ENCODE assay signal across 20 cellular contexts in genomic region chr5:77337716-77338115, GRCh38.
DNase-seq lines count a peak whose midpoint lies in the region; ATAC-seq, FAIRE-seq and TF ChIP-seq lines count a peak whose summit lies in the region.
"Had no signal": no experiment of that assay in that cellular context is flagged by ENCODE, and none has a peak within 500 bp of the region (broad histone marks: within the 10 kb centered on the region; RNA-seq: fewer than 3 reads in every experiment).

No MANE protein-coding gene starts in this region.

- DNase-seq in NCI-H1417 (lab: John Stamatoyannopoulos, UW), result peak in 2 of 3 experiments; percentile 8 to 9
- no peak for DNase-seq in NCI-H1417 treated with DMSO at 0.1 percent for 48 hours (lab: John Stamatoyannopoulos, UW)
- DNase-seq in NCI-H1694 treated with DMSO at 0.1 percent for 48 hours (lab: John Stamatoyannopoulos, UW), result peak; percentile 18
- DNase-seq in H1 (ENCODE audit: low read depth in 1 of 2, low spot score in 2 of 2), result no peak
- no peak for DNase-seq in neuronal stem cell (ENCODE audit: low spot score)
- DNase-seq in MV-4-11 (lab: John Stamatoyannopoulos, UW), result no peak
- no peak for DNase-seq in Right ventricle myocardium superior
- DNase-seq: 8988T; activated CD4-positive, alpha-beta T cell treated with anti-CD3 and anti-CD28 coated beads, Interleukin-2, amount 50 U/mL, for 4 hours; activated CD8-positive, alpha-beta memory T cell treated with anti-CD3 and anti-CD28 coated beads, Interleukin-2, amount 50 U/mL, for 4 hours; activated naive CD8-positive, alpha-beta T cell treated with anti-CD3 and anti-CD28 coated beads, Interleukin-2, amount 50 U/mL, for 24 hours; EL; GOT3; islet precursor cell; NCI-H446 treated with DMSO at 0.1 percent for 48 hours; stimulated activated naive B cell treated with anti-CD40 and anti-IgM and Interleukin-4, amounts not matched to agents 10 μg/mL and 1 μg/mL and 100 μg/mL, for 72 hours; T-helper 9 cell had no signal

- CTCF ChIA-PET in H1 (lab: Charles Lee; ENCODE audit: partially characterized antibody), result interaction anchor here (1.3 to 1.5 kb wide), 3 partner anchors 13 to 209 kb away, joined by 3 to 5 read pairs (median 4); no protein-coding TSS in a partner anchor

- H3K56ac ChIP-seq in H1 (replicated peaks; ENCODE audit: insufficient read length, low read depth, low read length), result no peak overlapping the region

- H3K18ac ChIP-seq in H1 (ENCODE audit: extremely low read depth, low read length), result no peak overlapping the region
- no peak overlapping the region for H3K18ac ChIP-seq in neuronal stem cell (ENCODE audit: low read length)

- H2AFZ ChIP-seq in H1 (ENCODE audit: low read length), result no peak overlapping the region
- peak overlapping the region; percentile 15 for H2AFZ ChIP-seq in neuronal stem cell (ENCODE audit: low read length)

- no peaks in the 10 kb centered on the region for H4K20me1 ChIP-seq in H1 (replicated peaks in 1 of 2; ENCODE audit: control insufficient read depth in 1 of 2, insufficient read depth in 2 of 2, low read length in 2 of 2)

- no peak for TF ChIP-seq EP300 in H1 (IDR thresholded peaks at IDR 0.05; ENCODE audit: borderline replicate concordance in 1 of 2, low read depth in 2 of 2, low read length in 2 of 2)

- H3K9me3 ChIP-seq in H1 (ENCODE audit: insufficient read depth in 2 of 2, low read depth in 1 of 2, low read length in 1 of 2), result no peaks in the 10 kb centered on the region
- H3K9me3 ChIP-seq in neuronal stem cell (replicated peaks in 1 of 2; ENCODE audit: control insufficient read depth in 2 of 2, insufficient read depth in 1 of 2, low read depth in 1 of 2, low read length in 2 of 2), result no peaks in the 10 kb centered on the region
- H3K9me3 ChIP-seq: thoracic aorta had no signal

- H3K4me3 ChIP-seq in H1 (ENCODE audit: extremely low read depth in 1 of 4, insufficient read depth in 2 of 4, low read depth in 3 of 4, low read length in 4 of 4) (no peak overlapping the region), neuronal stem cell (ENCODE audit: low read length in 2 of 2) (no peak overlapping the region)
- H3K4me3 ChIP-seq: thoracic aorta had no signal

- POLR2A ChIA-PET in H1 (lab: Charles Lee; ENCODE audit: partially characterized antibody), result no interaction called here

- intact Hi-C loops in Right ventricle myocardium superior (cut with DNase I), result no loop called here

- no peak overlapping the region for H2BK120ac ChIP-seq in H1 (replicated peaks; ENCODE audit: low read depth, low read length)
- no peak overlapping the region for H2BK120ac ChIP-seq in neuronal stem cell (ENCODE audit: low read depth, low read length)

- H2AK5ac ChIP-seq in H1 (ENCODE audit: low read depth, low read length) (no peak overlapping the region), neuronal stem cell (ENCODE audit: low read depth, low read length) (no peak overlapping the region)

- H3K23ac ChIP-seq in H1 (ENCODE audit: insufficient read length) (no peak overlapping the region), neuronal stem cell (ENCODE audit: low read depth, low read length, poor library complexity) (no peak overlapping the region)

- H3K4me2 ChIP-seq in H1 (ENCODE audit: insufficient read depth in 1 of 2, low read depth in 2 of 2, low read length in 2 of 2) (peak overlapping the region in 1 of 2 experiments; percentile 20; a peak in 1 of 4 replicates), neuronal stem cell (ENCODE audit: insufficient read depth, low read length, poor library complexity, severe bottlenecking) (no peak overlapping the region)

- H2BK5ac ChIP-seq in H1 (ENCODE audit: low read depth, low read length), result no peak overlapping the region
- no peak overlapping the region for H2BK5ac ChIP-seq in neuronal stem cell (ENCODE audit: low read length)

- H3K4ac ChIP-seq in H1 (replicated peaks; ENCODE audit: insufficient read length, low read depth, low read length) (no peak overlapping the region), neuronal stem cell (ENCODE audit: low read length) (no peak overlapping the region)

- H4K5ac ChIP-seq in H1 (ENCODE audit: insufficient read length, low read depth, low read length), result no peak overlapping the region

- TF ChIP-seq POLR2A in H1 (IDR thresholded peaks at IDR 0.05; ENCODE audit: control extremely low read depth in 1 of 2, low read depth in 2 of 2, low read length in 2 of 2), result no peak

- H3K14ac ChIP-seq in H1 (ENCODE audit: insufficient read length) (no peak overlapping the region), neuronal stem cell (ENCODE audit: low read length) (no peak overlapping the region)

- ATAC-seq in Right ventricle myocardium superior (ENCODE audit: poor library complexity), result no peak
- ATAC-seq in GM21360 (IDR thresholded peaks at IDR 0.05; ENCODE audit: unreplicated experiment), result no peak
- ATAC-seq: activated naive CD8-positive, alpha-beta T cell treated with anti-CD3 and anti-CD28 coated beads, Interleukin-2, amount 50 U/mL, for 24 hours; stimulated activated naive B cell treated with anti-CD40 and anti-IgM and Interleukin-4, amounts not matched to agents 10 μg/mL and 1 μg/mL and 100 μg/mL, for 72 hours had no signal

- TF ChIP-seq CTCF in H1 (IDR thresholded peaks at IDR 0.05; ENCODE audit: control extremely low read depth in 1 of 3, insufficient read depth in 1 of 3, low read depth in 1 of 3, low read length in 3 of 3), result no peak

- H2BK12ac ChIP-seq in H1 (ENCODE audit: low read depth, low read length) (no peak overlapping the region), neuronal stem cell (ENCODE audit: low read length) (no peak overlapping the region)

- H4K8ac ChIP-seq in H1 (ENCODE audit: extremely low read depth, insufficient read depth, low read length) (no peak overlapping the region), neuronal stem cell (ENCODE audit: low read depth, low read length) (no peak overlapping the region)

- no peak for FAIRE-seq in H1 (lab: Jason Lieb, UNC)

- no peaks in the 10 kb centered on the region for H3K36me3 ChIP-seq in H1 (ENCODE audit: control insufficient read depth in 2 of 4, insufficient read depth in 4 of 4, low read length in 3 of 4)
- H3K36me3 ChIP-seq in neuronal stem cell (replicated peaks in 1 of 2; ENCODE audit: control insufficient read depth in 2 of 2, insufficient read depth in 2 of 2, low read length in 2 of 2), result no peaks in the 10 kb centered on the region
- H3K36me3 ChIP-seq: thoracic aorta had no signal

- no peaks in the 10 kb centered on the region for H3K79me1 ChIP-seq in H1 (ENCODE audit: low read depth, low read length)
- no peaks in the 10 kb centered on the region for H3K79me1 ChIP-seq in neuronal stem cell (ENCODE audit: low read depth, low read length)

- H3K4me1 ChIP-seq in H1 (replicated peaks in 1 of 4; ENCODE audit: control insufficient read depth in 3 of 4, insufficient read depth in 4 of 4, low read length in 3 of 4) (peaks cover 0 to 9% (median 7%) of the 10 kb centered on the region in 4 experiments; a peak in 4 of 7 replicates), neuronal stem cell (ENCODE audit: control insufficient read depth in 2 of 2, insufficient read depth in 1 of 2, low read depth in 1 of 2, low read length in 2 of 2) (peaks cover 0 to 7% of the 10 kb centered on the region in 2 donors)

- WGBS in H1 (ENCODE audit: extremely low coverage in 1 of 2, insufficient coverage in 1 of 2, insufficient read length in 1 of 2, insufficient replicate concordance in 2 of 2, low coverage in 1 of 2, low lambda C conversion rate in 2 of 2, missing lambda C conversion rate in 1 of 2), 2 experiments, result 60% methylated on average over 3 of the region's 3 CpGs; no CpG with 5 or more reads in 1 of the 2 experiments
- WGBS in neuronal stem cell (ENCODE audit: extremely low coverage in 2 of 2, insufficient read length in 2 of 2, insufficient replicate concordance in 1 of 2), 2 donors, result no CpG with 5 or more reads among the region's 3 CpGs

- no peak overlapping the region for H3K9ac ChIP-seq in H1 (replicated peaks in 1 of 4; ENCODE audit: extremely low read depth in 1 of 4, low read depth in 3 of 4, low read length in 3 of 4)
- no peak overlapping the region for H3K9ac ChIP-seq in neuronal stem cell (ENCODE audit: low read depth, low read length, poor library complexity)

- H3K27me3 ChIP-seq in H1 (replicated peaks in 1 of 4; ENCODE audit: control insufficient read depth in 3 of 4, extremely low read depth in 1 of 4, insufficient read depth in 3 of 4, low read length in 3 of 4) (no peaks in the 10 kb centered on the region), neuronal stem cell (ENCODE audit: control insufficient read depth in 3 of 3, insufficient read depth in 3 of 3, low read depth in 1 of 3, low read length in 3 of 3) (peaks cover 0 to 6% (median 0%) of the 10 kb centered on the region in 3 experiments)

- H2BK15ac ChIP-seq in H1 (ENCODE audit: low read length), result no peak overlapping the region
- H2BK15ac ChIP-seq in neuronal stem cell (ENCODE audit: low read length), result no peak overlapping the region

- H4K91ac ChIP-seq in H1 (replicated peaks; ENCODE audit: insufficient read length, low read length), result no peak overlapping the region
- no peak overlapping the region for H4K91ac ChIP-seq in neuronal stem cell (ENCODE audit: low read depth, low read length, poor library complexity)

- TF ChIP-seq RAD21 in H1 (IDR thresholded peaks at IDR 0.05 in 1 of 2, conservative IDR thresholded peaks at IDR 0.05 in 1 of 2; ENCODE audit: low read depth in 2 of 2, low read length in 2 of 2), result no peak

- no peaks in the 10 kb centered on the region; the same call in 1 of the 2 replicates for H3K23me2 ChIP-seq in H1 (ENCODE audit: low read depth, low read length)

- H3K79me2 ChIP-seq in H1 (ENCODE audit: control insufficient read depth in 1 of 2, insufficient read depth in 2 of 2, low read length in 2 of 2), result no peaks in the 10 kb centered on the region

- no peak overlapping the region for H2BK20ac ChIP-seq in H1 (ENCODE audit: low read length)

- H3K27ac ChIP-seq in H1 (ENCODE audit: low read depth, low read length) (no peak overlapping the region), neuronal stem cell (replicated peaks; ENCODE audit: low read length) (no peak overlapping the region)
- H3K27ac ChIP-seq: epithelial cell of prostate, thoracic aorta had no signal

TF ChIP-seq in H1, 55 proteins besides CTCF, POLR2A, EP300 and RAD21:
- TF ChIP-seq FOSL1 (IDR thresholded peaks at IDR 0.05; ENCODE audit: insufficient read depth, low read depth, low read length) (peak; percentile 87), CEBPB (IDR thresholded peaks at IDR 0.05; ENCODE audit: low read depth, low read length) (no peak)

Comparison
In these comparisons a context has a peak if more than half of its experiments do, and no peak if none do; other contexts are left out.
1. DNase-seq: peak in NCI-H1417 (2 of 3) and NCI-H1694 treated with DMSO at 0.1 percent for 48 hours (single experiment); none in NCI-H1417 treated with DMSO at 0.1 percent for 48 hours (single experiment), H1 (0 of 2), neuronal stem cell (single experiment), MV-4-11 (single experiment) and Right ventricle myocardium superior (single experiment).